In genomic region chr3:152847599-152847998, GRCh38 we compare ENCODE assay signal across 2 cellular contexts. TPM values are rescaled to one million over a fixed set of nuclear protein-coding genes. Genes with fewer than 3 reads are reported as not detected.
"Had no signal": no experiment of that assay in that cellular context is flagged by ENCODE, and none has a peak within 500 bp of the region (broad histone marks: within the 10 kb centered on the region; RNA-seq: fewer than 3 reads in every experiment).

No MANE protein-coding gene starts in this region.

RNA-seq across cellular contexts. Expression of gene P2RY1, which starts 12.7 kb away (rescaled TPM):
- total RNA-seq: OCI-LY7 had no signal
- polyA plus RNA-seq: SK-N-SH had no signal
